Comparison of ENCODE assay signal across 9 cellular contexts in the genomic region with DNA sequence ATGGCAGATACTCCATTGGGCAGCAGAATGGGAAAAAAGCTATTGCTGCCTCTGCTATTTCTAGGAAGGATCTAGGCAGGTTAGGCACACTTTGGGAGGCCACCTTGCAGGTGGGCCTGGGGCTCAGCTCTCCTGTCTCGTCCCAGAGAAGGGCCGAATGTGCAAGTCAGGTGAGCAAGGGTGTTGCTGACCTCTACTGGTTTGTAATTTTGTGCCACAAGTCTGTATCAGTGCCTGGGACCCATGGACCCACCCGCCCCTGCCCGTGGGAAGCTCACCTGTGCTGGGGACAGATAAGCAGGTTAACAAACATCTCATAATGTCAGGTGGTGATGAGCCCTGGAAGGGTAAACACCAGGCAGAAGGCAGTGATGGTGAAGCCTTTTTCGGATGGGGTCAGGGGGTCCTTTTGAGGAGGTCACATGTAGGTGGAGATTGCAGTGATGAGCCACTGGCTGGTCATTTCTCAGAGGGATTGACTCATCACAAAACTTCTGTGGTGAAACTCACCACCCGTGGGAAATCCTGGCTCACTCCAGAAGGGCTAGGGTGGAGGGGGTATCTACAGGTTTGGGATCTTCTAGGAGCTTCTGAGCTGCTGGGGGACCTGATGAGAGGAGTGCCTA.
A peak's percentile ranks its signal among the peaks of the same experiment; 100 is the strongest.
DNase-seq lines count a peak whose midpoint lies in the region; ATAC-seq, FAIRE-seq and TF ChIP-seq lines count a peak whose summit lies in the region.
"Had no signal": no experiment of that assay in that cellular context is flagged by ENCODE, and none has a peak within 500 bp of the region (broad histone marks: within the 10 kb centered on the region; RNA-seq: fewer than 3 reads in every experiment).

No MANE protein-coding gene starts in this region.

- H3K4me1 ChIP-seq in astrocyte (ENCODE audit: insufficient read depth, low read length): peaks cover 15% of the 10 kb centered on the region
- H3K4me1 ChIP-seq in skeletal muscle satellite cell (ENCODE audit: control insufficient read depth, insufficient read depth, low read length): peaks cover 21% of the 10 kb centered on the region

- H2AFZ ChIP-seq in astrocyte (ENCODE audit: low read depth, low read length): no peak overlapping the region

- H3K27me3 ChIP-seq in astrocyte (ENCODE audit: insufficient read depth, low read length) (peaks cover 1% of the 10 kb centered on the region), skeletal muscle satellite cell (ENCODE audit: control insufficient read depth, insufficient read depth, low read length) (peaks cover 36% of the 10 kb centered on the region)

- no peak overlapping the region for H3K9ac ChIP-seq in astrocyte (ENCODE audit: low read length)
- no peak overlapping the region for H3K9ac ChIP-seq in skeletal muscle satellite cell (ENCODE audit: low read depth, low read length)

- DNase-seq in activated T-cell treated with anti-CD3 and anti-CD28 coated beads for 48 hours (ENCODE audit: low read depth) (peak; percentile 30), activated T-cell treated with anti-CD3 and anti-CD28 coated beads for 4 hours (no peak), astrocyte (ENCODE audit: low read depth) (peak; percentile 6)
- DNase-seq in activated effector memory CD4-positive, alpha-beta T cell treated with Interleukin-2 at 50 U/mL for 16 hours: no peak

- H3K4me3 ChIP-seq in astrocyte (ENCODE audit: insufficient read depth, low read depth, low read length): no peak overlapping the region
- H3K4me3 ChIP-seq in skeletal muscle satellite cell (ENCODE audit: low read length): no peak overlapping the region

- TF ChIP-seq CTCF in astrocyte (IDR thresholded peaks at IDR 0.05; ENCODE audit: insufficient read depth, low read depth, low read length): no peak

- peaks cover 15% of the 10 kb centered on the region for H3K9me3 Mint-ChIP-seq in astrocyte (ENCODE audit: unreplicated experiment)

- H3K79me2 ChIP-seq in astrocyte (ENCODE audit: insufficient read depth, low read length): no peaks in the 10 kb centered on the region

- H3K27ac ChIP-seq in astrocyte (ENCODE audit: low read depth, low read length): no peak overlapping the region

- H3K36me3 ChIP-seq in astrocyte (ENCODE audit: insufficient read depth, low read length) (no peaks in the 10 kb centered on the region), skeletal muscle satellite cell (ENCODE audit: insufficient read depth, low read length) (no peaks in the 10 kb centered on the region)

- H3K27ac Mint-ChIP-seq in astrocyte (ENCODE audit: unreplicated experiment): no peak overlapping the region

- peaks cover 5% of the 10 kb centered on the region for H3K36me3 Mint-ChIP-seq in astrocyte (ENCODE audit: low read depth, unreplicated experiment)

- H3K4me2 ChIP-seq in astrocyte (ENCODE audit: low read length) (peak overlapping the region; percentile 54), skeletal muscle satellite cell (ENCODE audit: low read length) (peak overlapping the region; percentile 17)

- peaks cover 11% of the 10 kb centered on the region for H3K4me1 Mint-ChIP-seq in astrocyte (ENCODE audit: low read depth, unreplicated experiment)

- H4K20me1 ChIP-seq in astrocyte (ENCODE audit: insufficient read depth, low read length): no peaks in the 10 kb centered on the region

- FAIRE-seq in astrocyte (lab: Jason Lieb, UNC): no peak

- H3K9me3 ChIP-seq in astrocyte (ENCODE audit: insufficient read depth, low read depth, low read length) (no peaks in the 10 kb centered on the region), skeletal muscle satellite cell (replicated peaks; ENCODE audit: low read length) (peaks cover 4% of the 10 kb centered on the region)

- H3K27me3 Mint-ChIP-seq in astrocyte (ENCODE audit: low read depth, unreplicated experiment): peaks cover 22% of the 10 kb centered on the region

- ATAC-seq in HG03095 (IDR thresholded peaks at IDR 0.05; ENCODE audit: unreplicated experiment): peak; percentile 21
- no peak for ATAC-seq in GM21390 (IDR thresholded peaks at IDR 0.05; ENCODE audit: unreplicated experiment)
- no peak for ATAC-seq in HG03139 (IDR thresholded peaks at IDR 0.05; ENCODE audit: unreplicated experiment)

- H3K4me3 Mint-ChIP-seq in astrocyte (ENCODE audit: unreplicated experiment): no peak overlapping the region
- H3K4me3 Mint-ChIP-seq: neural crest cell had no signal

Comparison
In these comparisons a context has a peak if more than half of its experiments do, and no peak if none do; other contexts are left out.
1. DNase-seq: peak in activated T-cell treated with anti-CD3 and anti-CD28 coated beads for 48 hours (single experiment) and astrocyte (single experiment); none in activated T-cell treated with anti-CD3 and anti-CD28 coated beads for 4 hours (single experiment) and activated effector memory CD4-positive, alpha-beta T cell treated with Interleukin-2 at 50 U/mL for 16 hours (single experiment).